Comparison of ENCODE assay signal across 27 cellular contexts in genomic region chr7:151880688-151881087, GRCh38.
"Had no signal": no experiment of that assay in that cellular context is flagged by ENCODE, and none has a peak within 500 bp of the region (broad histone marks: within the 10 kb centered on the region; RNA-seq: fewer than 3 reads in every experiment).

No MANE protein-coding gene starts in this region.

- H3K4me1 ChIP-seq: breast epithelium, colonic mucosa had no signal

- H3K36me3 ChIP-seq: ascending aorta, breast epithelium, cardiac muscle cell, colonic mucosa, esophagus squamous epithelium had no signal

- H3K36me3 Mint-ChIP-seq: activated CD4-positive, alpha-beta memory T cell treated with anti-CD3 and anti-CD28 coated beads for 36 hours; activated CD8-positive, alpha-beta memory T cell treated with anti-CD3 and anti-CD28 coated beads, Interleukin-2, amount 10 ng/mL, durations not matched to agents 7 days and 5 days; activated naive CD8-positive, alpha-beta T cell treated with anti-CD3 and anti-CD28 coated beads, Interleukin-2, amount 10 ng/mL, durations not matched to agents 7 days and 5 days; brain had no signal

- ATAC-seq: activated CD4-positive, alpha-beta T cell treated with anti-CD3 and anti-CD28 coated beads for 36 hours; activated CD8-positive, alpha-beta memory T cell treated with anti-CD3 and anti-CD28 coated beads, Interleukin-2, amount 10 ng/mL, durations not matched to agents 7 days and 5 days; activated CD8-positive, alpha-beta T cell treated with anti-CD3 and anti-CD28 coated beads, Interleukin-2, amount 10 ng/mL, durations not matched to agents 7 days and 5 days; activated naive CD4-positive, alpha-beta T cell treated with anti-CD3 and anti-CD28 coated beads, Interleukin-2, amount 50 U/mL, for 72 hours had no signal

- H3K4me3 ChIP-seq: ascending aorta, breast epithelium, cardiac muscle cell, colonic mucosa, esophagus squamous epithelium had no signal

- H3K4me3 Mint-ChIP-seq: activated CD4-positive, alpha-beta memory T cell treated with anti-CD3 and anti-CD28 coated beads for 36 hours; activated CD4-positive, alpha-beta T cell treated with anti-CD3 and anti-CD28 coated beads for 36 hours; activated CD4-positive, alpha-beta T cell treated with anti-CD3 and anti-CD28 coated beads, Interleukin-2, amount 10 ng/mL, durations not matched to agents 24 days and 14 days; activated CD8-positive, alpha-beta memory T cell treated with anti-CD3 and anti-CD28 coated beads, Interleukin-2, amount 10 ng/mL, durations not matched to agents 7 days and 5 days; activated CD8-positive, alpha-beta T cell treated with anti-CD3 and anti-CD28 coated beads, Interleukin-2, amount 10 ng/mL, durations not matched to agents 7 days and 5 days; activated naive CD4-positive, alpha-beta T cell treated with anti-CD3 and anti-CD28 coated beads, Interleukin-2, amount 10 ng/mL, durations not matched to agents 7 days and 5 days; activated naive CD8-positive, alpha-beta T cell treated with anti-CD3 and anti-CD28 coated beads, Interleukin-2, amount 10 ng/mL, durations not matched to agents 7 days and 5 days; activated T-helper 1 cell treated with anti-CD3 and anti-CD28 coated beads, Interleukin-12 subunit alpha, Interleukin-12 subunit beta, Interleukin-2, Interleukin-4 antibody, amounts not matched to agents 30 ng/mL and 10 ng/mL and 1 ng/mL, durations not matched to agents 14 hours and 24 hours and 36 hours had no signal

- H3K4me1 Mint-ChIP-seq: activated CD8-positive, alpha-beta memory T cell treated with anti-CD3 and anti-CD28 coated beads, Interleukin-2, amount 10 ng/mL, durations not matched to agents 7 days and 5 days had no signal

- H3K27ac ChIP-seq: ascending aorta, breast epithelium, cardiac muscle cell, colonic mucosa, epithelial cell of prostate, esophagus squamous epithelium had no signal

- H3K27me3 ChIP-seq: ascending aorta, breast epithelium, colonic mucosa had no signal

- H3K27ac Mint-ChIP-seq: activated CD4-positive, alpha-beta memory T cell treated with anti-CD3 and anti-CD28 coated beads for 36 hours; activated CD4-positive, alpha-beta T cell treated with anti-CD3 and anti-CD28 coated beads for 36 hours; activated CD4-positive, alpha-beta T cell treated with anti-CD3 and anti-CD28 coated beads, Interleukin-2, amount 10 ng/mL, durations not matched to agents 24 days and 14 days; activated CD8-positive, alpha-beta memory T cell treated with anti-CD3 and anti-CD28 coated beads, Interleukin-2, amount 10 ng/mL, durations not matched to agents 7 days and 5 days; activated CD8-positive, alpha-beta T cell treated with anti-CD3 and anti-CD28 coated beads, Interleukin-2, amount 10 ng/mL, durations not matched to agents 7 days and 5 days; activated naive CD4-positive, alpha-beta T cell treated with anti-CD3 and anti-CD28 coated beads, Interleukin-2, amount 10 ng/mL, durations not matched to agents 7 days and 5 days; activated naive CD4-positive, alpha-beta T cell treated with anti-CD3 and anti-CD28 coated beads, Interleukin-2, amount 50 U/mL, for 72 hours; activated naive CD8-positive, alpha-beta T cell treated with anti-CD3 and anti-CD28 coated beads, Interleukin-2, amount 10 ng/mL, durations not matched to agents 7 days and 5 days; activated T-helper 1 cell treated with anti-CD3 and anti-CD28 coated beads, Interleukin-12 subunit alpha, Interleukin-12 subunit beta, Interleukin-2, Interleukin-4 antibody, amounts not matched to agents 30 ng/mL and 10 ng/mL and 1 ng/mL, durations not matched to agents 14 hours and 24 hours and 36 hours had no signal

- H3K9me3 ChIP-seq: ascending aorta, breast epithelium, colonic mucosa, esophagus squamous epithelium had no signal

- H3K9me3 Mint-ChIP-seq: activated CD4-positive, alpha-beta memory T cell treated with anti-CD3 and anti-CD28 coated beads for 36 hours; activated CD4-positive, alpha-beta T cell treated with anti-CD3 and anti-CD28 coated beads, Interleukin-2, amount 10 ng/mL, durations not matched to agents 24 days and 14 days; activated naive CD4-positive, alpha-beta T cell treated with anti-CD3 and anti-CD28 coated beads, Interleukin-2, amount 10 ng/mL, durations not matched to agents 7 days and 5 days; activated naive CD4-positive, alpha-beta T cell treated with anti-CD3 and anti-CD28 coated beads, Interleukin-2, amount 50 U/mL, for 72 hours; activated naive CD8-positive, alpha-beta T cell treated with anti-CD3 and anti-CD28 coated beads, Interleukin-2, amount 10 ng/mL, durations not matched to agents 7 days and 5 days; activated T-helper 1 cell treated with anti-CD3 and anti-CD28 coated beads, Interleukin-12 subunit alpha, Interleukin-12 subunit beta, Interleukin-2, Interleukin-4 antibody, amounts not matched to agents 30 ng/mL and 10 ng/mL and 1 ng/mL, durations not matched to agents 14 hours and 24 hours and 36 hours; brain had no signal

- DNase-seq: activated CD4-positive, alpha-beta memory T cell treated with anti-CD3 and anti-CD28 coated beads for 36 hours; activated CD4-positive, alpha-beta T cell treated with anti-CD3 and anti-CD28 coated beads for 36 hours; activated CD4-positive, alpha-beta T cell treated with anti-CD3 and anti-CD28 coated beads, Interleukin-2, amount 10 ng/mL, durations not matched to agents 24 days and 14 days; activated CD4-positive, CD25-positive, alpha-beta regulatory T cell; activated CD4-positive, CD25-positive, alpha-beta regulatory T cell treated with anti-CD3 and anti-CD28 coated beads, Interleukin-2, amount 50 U/mL, for 72 hours; activated CD8-positive, alpha-beta memory T cell treated with anti-CD3 and anti-CD28 coated beads, Interleukin-2, amount 10 ng/mL, durations not matched to agents 7 days and 5 days; activated CD8-positive, alpha-beta memory T cell treated with anti-CD3 and anti-CD28 coated beads, Interleukin-2, amount 50 U/mL, for 4 hours; activated CD8-positive, alpha-beta T cell treated with anti-CD3 and anti-CD28 coated beads, Interleukin-2, amount 10 ng/mL, durations not matched to agents 7 days and 5 days; activated gamma-delta T cell; activated naive CD4-positive, alpha-beta T cell; activated naive CD4-positive, alpha-beta T cell treated with anti-CD3 and anti-CD28 coated beads, Interleukin-2, amount 10 ng/mL, durations not matched to agents 7 days and 5 days; activated naive CD8-positive, alpha-beta T cell treated with anti-CD3 and anti-CD28 coated beads, Interleukin-2, amount 10 ng/mL, durations not matched to agents 7 days and 5 days; activated T-cell treated with anti-CD3 and anti-CD28 coated beads, Interleukin-2, amount 50 U/mL, for 1 hour; activated T-cell treated with anti-CD3 and anti-CD28 coated beads, Interleukin-2, amount 50 U/mL, for 48 hours; central memory CD4-positive, alpha-beta T cell; cerebellar nuclear complex; colonic mucosa; effector CD8-positive, alpha-beta T cell; esophagus squamous epithelium; T-helper 2 cell had no signal
